In the genomic region with DNA sequence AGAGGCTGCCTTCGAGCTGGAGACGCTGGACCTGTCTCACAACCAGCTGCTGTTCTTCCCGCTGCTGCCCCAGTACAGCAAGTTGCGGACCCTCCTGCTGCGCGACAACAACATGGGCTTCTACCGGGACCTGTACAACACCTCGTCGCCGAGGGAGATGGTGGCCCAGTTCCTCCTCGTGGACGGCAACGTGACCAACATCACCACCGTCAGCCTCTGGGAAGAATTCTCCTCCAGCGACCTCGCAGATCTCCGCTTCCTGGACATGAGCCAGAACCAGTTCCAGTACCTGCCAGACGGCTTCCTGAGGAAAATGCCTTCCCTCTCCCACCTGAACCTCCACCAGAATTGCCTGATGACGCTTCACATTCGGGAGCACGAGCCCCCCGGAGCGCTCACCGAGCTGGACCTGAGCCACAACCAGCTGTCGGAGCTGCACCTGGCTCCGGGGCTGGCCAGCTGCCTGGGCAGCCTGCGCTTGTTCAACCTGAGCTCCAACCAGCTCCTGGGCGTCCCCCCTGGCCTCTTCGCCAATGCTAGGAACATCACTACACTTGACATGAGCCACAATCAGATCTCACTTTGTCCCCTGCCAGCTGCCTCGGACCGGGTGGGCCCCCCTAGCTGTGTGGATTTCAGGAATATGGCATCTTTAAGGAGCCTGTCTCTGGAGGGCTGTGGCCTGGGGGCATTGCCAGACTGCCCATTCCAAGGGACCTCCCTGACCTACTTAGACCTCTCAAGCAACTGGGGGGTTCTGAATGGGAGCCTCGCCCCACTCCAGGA, we compare ENCODE assay signal across 14 cellular contexts. TPM values are rescaled to one million over a fixed set of nuclear protein-coding genes. Genes with fewer than 3 reads are reported as not detected.
DNase-seq lines count a peak whose midpoint lies in the region; ATAC-seq, FAIRE-seq and TF ChIP-seq lines count a peak whose summit lies in the region.
"Had no signal": no experiment of that assay in that cellular context is flagged by ENCODE, and none has a peak within 500 bp of the region (broad histone marks: within the 10 kb centered on the region; RNA-seq: fewer than 3 reads in every experiment).

No MANE protein-coding gene starts in this region.

- H4K8ac ChIP-seq in IMR-90 (ENCODE audit: low read depth in 2 of 2, low read length in 2 of 2) = no peak overlapping the region

- H4K5ac ChIP-seq in IMR-90 (ENCODE audit: low read depth, low read length) = no peak overlapping the region

- no peak for FAIRE-seq in D721Med (lab: Jason Lieb, UNC)
- FAIRE-seq: frontal cortex had no signal

- H3K9me1 ChIP-seq in IMR-90 (ENCODE audit: insufficient read depth, low read length) = 0 out of 2 replicates have a peak, but pooled peaks cover 2% of the 10 kb centered on the region

- 85% methylated on average over 21 of the region's 32 CpGs; no CpG with 5 or more reads in 1 of the 2 experiments for WGBS in IMR-90 (ENCODE audit: extremely low coverage in 2 of 2, insufficient read length in 1 of 2), 2 experiments

- H2AK5ac ChIP-seq in IMR-90 (ENCODE audit: low read depth, low read length) = no peak overlapping the region

- no peaks in the 10 kb centered on the region for H3K79me1 ChIP-seq in IMR-90 (ENCODE audit: low read depth in 1 of 2, low read length in 2 of 2)

- DNase-seq in COLO668 (lab: John Stamatoyannopoulos, UW; ENCODE audit: unreplicated experiment) (peak; percentile 75), IMR-90 (no peak), NCI-H510A (lab: John Stamatoyannopoulos, UW) (peak; percentile 67), iPS-NIHi11 (ENCODE audit: low spot score) (peak; percentile 40), HuH-7 (ENCODE audit: low spot score) (no peak), iPS-NIHi7 (ENCODE audit: extremely low spot score) (no peak), D721Med (ENCODE audit: insufficient read length, low spot score) (no peak)
- DNase-seq: activated CD8-positive, alpha-beta T cell treated with anti-CD3 and anti-CD28 coated beads for 36 hours; activated naive CD8-positive, alpha-beta T cell treated with anti-CD3 and anti-CD28 coated beads, Interleukin-2, amount 50 U/mL, for 24 hours; spleen; stimulated activated naive CD8-positive, alpha-beta T cell treated with anti-CD3 and anti-CD28 coated beads, Interleukin-15, Interleukin-2, amounts not matched to agents 100 U/mL and 50 U/mL, for 24 hours had no signal

- H2AFZ ChIP-seq in IMR-90 (replicated peaks; ENCODE audit: low read length, poor library complexity) = peak overlapping the region; percentile 1

- H3K9me3 ChIP-seq in IMR-90 (ENCODE audit: control insufficient read depth, insufficient read depth, low read length) = no peaks in the 10 kb centered on the region
- H3K9me3 ChIP-seq: spleen had no signal

- H3K56ac ChIP-seq in IMR-90 (ENCODE audit: extremely low read depth, insufficient read depth, low read length) = no peak overlapping the region; the same call in 1 of the 2 replicates

- TF ChIP-seq CTCF in IMR-90 (conservative IDR thresholded peaks at IDR 0.05; ENCODE audit: low read depth, low read length) (no peak), D721Med (IDR thresholded peaks at IDR 0.05; ENCODE audit: insufficient read depth, missing control alignments) (no peak)

- no peak overlapping the region for H3K9ac ChIP-seq in IMR-90 (ENCODE audit: low read depth, low read length)

- no peak overlapping the region for H2BK15ac ChIP-seq in IMR-90 (ENCODE audit: low read depth, low read length)

- TF ChIP-seq POLR2A in IMR-90 (IDR thresholded peaks at IDR 0.05; ENCODE audit: low read depth, low read length) = no peak

- H2BK120ac ChIP-seq in IMR-90 (ENCODE audit: low read depth, low read length) = no peak overlapping the region

- ATAC-seq in IMR-90 (ENCODE audit: low read depth) (no peak), GM21737 (IDR thresholded peaks at IDR 0.05; ENCODE audit: unreplicated experiment) (no peak)
- ATAC-seq: activated CD8-positive, alpha-beta T cell treated with anti-CD3 and anti-CD28 coated beads for 36 hours; stimulated activated naive CD8-positive, alpha-beta T cell treated with anti-CD3 and anti-CD28 coated beads, Interleukin-15, Interleukin-2, amounts not matched to agents 100 U/mL and 50 U/mL, for 24 hours had no signal

- CTCF ChIA-PET in IMR-90 (lab: Yijun Ruan, JAX) = no interaction called here

- no peak overlapping the region for H3K23ac ChIP-seq in IMR-90 (ENCODE audit: low read depth, low read length)

- H4K20me1 ChIP-seq in IMR-90 (ENCODE audit: insufficient read depth, low read length) = no peaks in the 10 kb centered on the region

- H3K4me2 ChIP-seq in IMR-90 (ENCODE audit: low read depth, low read length) = no peak overlapping the region

- H3K14ac ChIP-seq in IMR-90 (replicated peaks; ENCODE audit: low read depth, low read length) = no peak overlapping the region

- BruUV-seq in IMR-90 (replicated peaks; lab: Mats Ljungman, UMichigan) = no TSS peak

- H2BK20ac ChIP-seq in IMR-90 (ENCODE audit: low read depth, low read length) = no peak overlapping the region

- H3K27me3 ChIP-seq in IMR-90 (ENCODE audit: control insufficient read depth, insufficient read depth, low read length) = peaks cover 3% of the 10 kb centered on the region
- H3K27me3 ChIP-seq: spleen had no signal

- H3K4me1 ChIP-seq in IMR-90 (ENCODE audit: control insufficient read depth, insufficient read depth, low read length) = peaks cover 4% of the 10 kb centered on the region; the same call in 1 of the 2 replicates

- no peak overlapping the region for H3K27ac ChIP-seq in IMR-90 (ENCODE audit: insufficient read depth, low read length)
- H3K27ac ChIP-seq: spleen had no signal

- no peak overlapping the region for H4K91ac ChIP-seq in IMR-90 (ENCODE audit: insufficient read depth, low read depth, low read length)

- no peak overlapping the region for H3K4me3 ChIP-seq in IMR-90 (ENCODE audit: insufficient read depth, low read depth, low read length)
- H3K4me3 ChIP-seq: spleen had no signal

- in situ Hi-C loops in IMR-90 (cut with MboI; ENCODE audit: low sequenced_read_pairs) = no loop called here

- intact Hi-C loops in IMR-90 (cut with micrococcal nuclease) = no loop called here

- no peak overlapping the region for H3K4ac ChIP-seq in IMR-90 (ENCODE audit: low read depth, low read length)

- no peak overlapping the region for H3K18ac ChIP-seq in IMR-90 (ENCODE audit: low read depth, low read length)

- dilution Hi-C loops in IMR-90 (cut with HindIII; ENCODE audit: low sequenced_read_pairs, unreplicated experiment) = no loop called here

- no peak overlapping the region for H2BK5ac ChIP-seq in IMR-90 (ENCODE audit: low read depth, low read length, poor library complexity, severe bottlenecking)

- POLR2A ChIA-PET in IMR-90 (lab: Charles Lee; ENCODE audit: unreplicated experiment) = interaction anchor here (0.6 kb wide), 1 partner anchor 58 kb away, joined by 5 read pairs; no protein-coding TSS in a partner anchor

- H3K36me3 ChIP-seq in IMR-90 (ENCODE audit: control insufficient read depth, insufficient read depth, low read length) = no peaks in the 10 kb centered on the region

- H2AK9ac ChIP-seq in IMR-90 (replicated peaks; ENCODE audit: low read depth, low read length, poor library complexity) = no peak overlapping the region

- TF ChIP-seq RAD21 in IMR-90 (IDR thresholded peaks at IDR 0.05; ENCODE audit: low read length) = no peak

TF ChIP-seq in IMR-90, 13 proteins besides CTCF, POLR2A, EP300 and RAD21 (continues in another document):
- TF ChIP-seq, protein P1, sequence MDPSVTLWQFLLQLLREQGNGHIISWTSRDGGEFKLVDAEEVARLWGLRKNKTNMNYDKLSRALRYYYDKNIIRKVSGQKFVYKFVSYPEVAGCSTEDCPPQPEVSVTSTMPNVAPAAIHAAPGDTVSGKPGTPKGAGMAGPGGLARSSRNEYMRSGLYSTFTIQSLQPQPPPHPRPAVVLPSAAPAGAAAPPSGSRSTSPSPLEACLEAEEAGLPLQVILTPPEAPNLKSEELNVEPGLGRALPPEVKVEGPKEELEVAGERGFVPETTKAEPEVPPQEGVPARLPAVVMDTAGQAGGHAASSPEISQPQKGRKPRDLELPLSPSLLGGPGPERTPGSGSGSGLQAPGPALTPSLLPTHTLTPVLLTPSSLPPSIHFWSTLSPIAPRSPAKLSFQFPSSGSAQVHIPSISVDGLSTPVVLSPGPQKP (IDR thresholded peaks at IDR 0.05; ENCODE audit: borderline replicate concordance, low read depth, low read length) = no peak
- no peak for TF ChIP-seq MAZ (IDR thresholded peaks at IDR 0.05; ENCODE audit: borderline replicate concordance, low read depth, low read length)
- TF ChIP-seq SMC3 (IDR thresholded peaks at IDR 0.05; ENCODE audit: low read depth, low read length) = no peak
- TF ChIP-seq MXI1 (IDR thresholded peaks at IDR 0.05; ENCODE audit: borderline replicate concordance, low read depth, low read length) = no peak
- no peak for TF ChIP-seq CHD1 (IDR thresholded peaks at IDR 0.05; ENCODE audit: low read depth, low read length)
- no peak for TF ChIP-seq MAFK (IDR thresholded peaks at IDR 0.05; ENCODE audit: low read depth, low read length)
- TF ChIP-seq BHLHE40 (IDR thresholded peaks at IDR 0.05; ENCODE audit: low read depth, low read length) = no peak
- TF ChIP-seq, protein P2, sequence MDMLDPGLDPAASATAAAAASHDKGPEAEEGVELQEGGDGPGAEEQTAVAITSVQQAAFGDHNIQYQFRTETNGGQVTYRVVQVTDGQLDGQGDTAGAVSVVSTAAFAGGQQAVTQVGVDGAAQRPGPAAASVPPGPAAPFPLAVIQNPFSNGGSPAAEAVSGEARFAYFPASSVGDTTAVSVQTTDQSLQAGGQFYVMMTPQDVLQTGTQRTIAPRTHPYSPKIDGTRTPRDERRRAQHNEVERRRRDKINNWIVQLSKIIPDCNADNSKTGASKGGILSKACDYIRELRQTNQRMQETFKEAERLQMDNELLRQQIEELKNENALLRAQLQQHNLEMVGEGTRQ (IDR thresholded peaks at IDR 0.05; ENCODE audit: low read depth, low read length) = no peak
- TF ChIP-seq FOS (IDR thresholded peaks at IDR 0.05; ENCODE audit: low read depth, low read length) = no peak
- no peak for TF ChIP-seq RFX5 (IDR thresholded peaks at IDR 0.05; ENCODE audit: low read depth, low read length)
- no peak for TF ChIP-seq NFE2L2 (IDR thresholded peaks at IDR 0.05; ENCODE audit: low read depth, low read length)
- no peak for TF ChIP-seq CEBPB (IDR thresholded peaks at IDR 0.05; ENCODE audit: low read depth, low read length)

RNA-seq across cellular contexts. Expression of gene NRROS, which starts 21.1 kb away (rescaled TPM):
- total RNA-seq in IMR-90 (2012; rRNA removed) = under 0.01 TPM in 1 of 2 replicates, not detected in the other
- polyA plus RNA-seq in IMR-90 (2012; rRNA removed) = 0.10 and 0.16 TPM in 2 replicates
- 0.04 and 0.15 TPM in 2 replicates for polyA plus RNA-seq in IMR-90 (2012; cell fraction: cytosol; rRNA removed)
- 0.07 and 0.22 TPM in 2 replicates for polyA plus RNA-seq in IMR-90 (2012; cell fraction: nucleus; rRNA removed; ENCODE audit: low replicate concordance)
- total RNA-seq: MCF 10A had no signal

RNA-seq across cellular contexts. Expression of gene CEP19, which starts 51.5 kb away (rescaled TPM):
- total RNA-seq in IMR-90 (2012; rRNA removed) = 1.1 and 1.7 TPM in 2 replicates
- 0.98 and 1.4 TPM in 2 replicates for polyA plus RNA-seq in IMR-90 (2012; rRNA removed)
- 0.66 and 0.71 TPM in 2 replicates for polyA plus RNA-seq in IMR-90 (2012; cell fraction: cytosol; rRNA removed)
- polyA plus RNA-seq in IMR-90 (2012; cell fraction: nucleus; rRNA removed; ENCODE audit: low replicate concordance) = 0.14 and 0.19 TPM in 2 replicates

RNA-seq across cellular contexts. Expression of gene PIGX, which starts 51.6 kb away (rescaled TPM):
- total RNA-seq in IMR-90 (2012; rRNA removed) = 14.5 and 22.2 TPM in 2 replicates
- 7.9 and 9.4 TPM in 2 replicates for polyA plus RNA-seq in IMR-90 (2012; rRNA removed)
- 2.3 and 3.5 TPM in 2 replicates for polyA plus RNA-seq in IMR-90 (2012; cell fraction: cytosol; rRNA removed)
- 0.60 and 3.1 TPM in 2 replicates for polyA plus RNA-seq in IMR-90 (2012; cell fraction: nucleus; rRNA removed; ENCODE audit: low replicate concordance)

Comparison
In these comparisons a context has a peak if more than half of its experiments do, and no peak if none do; other contexts are left out.
1. DNase-seq: peak in COLO668 (single experiment), NCI-H510A (single experiment) and iPS-NIHi11 (single experiment); none in IMR-90 (single experiment), HuH-7 (single experiment), iPS-NIHi7 (single experiment) and D721Med (single experiment).